Comparison of ENCODE assay signal across 14 cellular contexts in genomic region chr3:53941174-53941573, GRCh38. TPM values are rescaled to one million over a fixed set of nuclear protein-coding genes. Genes with fewer than 3 reads are reported as not detected.
A peak's percentile ranks its signal among the peaks of the same experiment; 100 is the strongest.
DNase-seq lines count a peak whose midpoint lies in the region; ATAC-seq and TF ChIP-seq lines count a peak whose summit lies in the region.
"Had no signal": no experiment of that assay in that cellular context is flagged by ENCODE, and none has a peak within 500 bp of the region (broad histone marks: within the 10 kb centered on the region; RNA-seq: fewer than 3 reads in every experiment).

No MANE protein-coding gene starts in this region.

- no peaks in the 10 kb centered on the region; the same call in 1 of the 2 replicates for H3K4me1 ChIP-seq in BE2C
- no peaks in the 10 kb centered on the region for H3K4me1 ChIP-seq in left lung
- H3K4me1 ChIP-seq in Caco-2, result no peaks in the 10 kb centered on the region
- H3K4me1 ChIP-seq: upper lobe of right lung had no signal

- ATAC-seq in left lung, result peak; percentile 33
- ATAC-seq: left colon; stimulated activated naive CD8-positive, alpha-beta T cell treated with anti-CD3 and anti-CD28 coated beads, Interleukin-15, Interleukin-2, amounts not matched to agents 100 U/mL and 50 U/mL, for 24 hours; upper lobe of right lung had no signal

- no peaks in the 10 kb centered on the region for H3K27me3 Mint-ChIP-seq in Caco-2 (ENCODE audit: insufficient read depth, unreplicated experiment)

- H3K4me3 ChIP-seq in BE2C (ENCODE audit: low read depth, low read length) (peak overlapping the region; percentile 6), MG63 (no peak overlapping the region), cardiac fibroblast (replicated peaks in 1 of 2; ENCODE audit: low read depth in 2 of 2, low read length in 2 of 2) (no peak overlapping the region), left lung (no peak overlapping the region), Caco-2 (ENCODE audit: low read depth, low read length) (no peak overlapping the region)
- H3K4me3 ChIP-seq: coronary artery, upper lobe of right lung had no signal

- no TSS peak for BruUV-seq in Caco-2 (replicated peaks; lab: Mats Ljungman, UMichigan)

- H3K9me3 ChIP-seq in BE2C (no peaks in the 10 kb centered on the region), MG63 (no peaks in the 10 kb centered on the region), left lung (peaks cover 0 to 6% of the 10 kb centered on the region in 2 donors), Caco-2 (peaks cover 9% of the 10 kb centered on the region)
- H3K9me3 ChIP-seq: upper lobe of right lung had no signal

- H3K9me3 Mint-ChIP-seq in Caco-2 (ENCODE audit: unreplicated experiment), result peaks cover 6% of the 10 kb centered on the region

- no peaks in the 10 kb centered on the region for H3K36me3 ChIP-seq in BE2C
- no peaks in the 10 kb centered on the region for H3K36me3 ChIP-seq in MG63
- no peaks in the 10 kb centered on the region for H3K36me3 ChIP-seq in left lung
- H3K36me3 ChIP-seq in Caco-2 (ENCODE audit: control insufficient read depth, insufficient read depth, low read length), result no peaks in the 10 kb centered on the region
- H3K36me3 ChIP-seq: upper lobe of right lung had no signal

- H3K4me1 Mint-ChIP-seq in Caco-2 (ENCODE audit: low read depth, unreplicated experiment), result no peaks in the 10 kb centered on the region
- H3K4me1 Mint-ChIP-seq: activated CD4-positive, alpha-beta memory T cell treated with anti-CD3 and anti-CD28 coated beads, Interleukin-2, amount 10 ng/mL, durations not matched to agents 7 days and 5 days had no signal

- no peak overlapping the region for H3K27ac ChIP-seq in left lung
- H3K27ac ChIP-seq: coronary artery, upper lobe of right lung had no signal

- CTCF ChIA-PET in Caco-2 (lab: Charles Lee), result interaction anchor here (0.6 kb wide), 1 partner anchor 1353 kb away, joined by 10 read pairs; no protein-coding TSS in a partner anchor

- H3K36me3 Mint-ChIP-seq in Caco-2 (ENCODE audit: insufficient read depth, unreplicated experiment), result no peaks in the 10 kb centered on the region

- intact Hi-C loops in left lung (cut with DNase I), result no loop called here
- intact Hi-C loops in Caco-2 (cut with micrococcal nuclease; ENCODE audit: unreplicated experiment), result no loop called here

- H3K4me3 Mint-ChIP-seq in Caco-2 (ENCODE audit: unreplicated experiment), result no peak overlapping the region
- H3K4me3 Mint-ChIP-seq: activated CD4-positive, alpha-beta memory T cell treated with anti-CD3 and anti-CD28 coated beads, Interleukin-2, amount 10 ng/mL, durations not matched to agents 7 days and 5 days had no signal

- TF ChIP-seq CTCF in BE2C (IDR thresholded peaks at IDR 0.05; ENCODE audit: low read depth, low read length), result no peak
- no peak for TF ChIP-seq CTCF in cardiac fibroblast (IDR thresholded peaks at IDR 0.05; ENCODE audit: low read depth, low read length)
- no peak for TF ChIP-seq CTCF in left lung (IDR thresholded peaks at IDR 0.05)
- TF ChIP-seq CTCF in Caco-2 (IDR thresholded peaks at IDR 0.05; ENCODE audit: insufficient read depth in 1 of 2, low read depth in 1 of 2, low read length in 1 of 2, severe bottlenecking in 1 of 2, unreplicated experiment in 1 of 2), result no peak

- DNase-seq in BE2C (no peak), MG63 (peak; percentile 26), cardiac fibroblast (ENCODE audit: low read depth in 2 of 2) (peak; percentile 69 to 81), left lung (no peak), UCSD-AML1 (lab: John Stamatoyannopoulos, UW; ENCODE audit: unreplicated experiment) (no peak), SIG-M5 treated with dmso at 0.1 percent for 504 hours (lab: John Stamatoyannopoulos, UW; ENCODE audit: unreplicated experiment) (no peak), Caco-2 (no peak), amygdala (lab: John Stamatoyannopoulos, UW) (no peak)
- DNase-seq: activated CD4-positive, alpha-beta memory T cell treated with anti-CD3 and anti-CD28 coated beads, Interleukin-2, amount 10 ng/mL, durations not matched to agents 7 days and 5 days; left colon; NCI-H187 treated with DMSO at 0.1 percent for 48 hours; stimulated activated naive CD8-positive, alpha-beta T cell treated with anti-CD3 and anti-CD28 coated beads, Interleukin-15, Interleukin-2, amounts not matched to agents 100 U/mL and 50 U/mL, for 24 hours; upper lobe of right lung had no signal

- H3K27me3 ChIP-seq in BE2C (no peaks in the 10 kb centered on the region), MG63 (no peaks in the 10 kb centered on the region), left lung (peaks cover 0 to 21% of the 10 kb centered on the region in 2 donors), Caco-2 (replicated peaks; ENCODE audit: control insufficient read depth, insufficient read depth, low read length) (no peaks in the 10 kb centered on the region)

- no peak overlapping the region for H3K27ac Mint-ChIP-seq in Caco-2 (ENCODE audit: unreplicated experiment)
- H3K27ac Mint-ChIP-seq: activated CD4-positive, alpha-beta memory T cell treated with anti-CD3 and anti-CD28 coated beads, Interleukin-2, amount 10 ng/mL, durations not matched to agents 7 days and 5 days had no signal

- POLR2A ChIA-PET in Caco-2 (lab: Charles Lee), result no interaction called here

RNA-seq across cellular contexts. Expression of gene SELENOK, which starts 49.5 kb away (rescaled TPM):
- polyA plus RNA-seq in BE2C (2012; ENCODE audit: insufficient read depth, insufficient read length, low read depth), result 69.8 TPM
- total RNA-seq in MG63 (2014; rRNA removed; shearing (Covaris generic); ENCODE audit: low replicate concordance), result 37.0 and 58.7 TPM in 2 replicates
- total RNA-seq in left lung (10 to 100 TPM; 34.7 to 45.8 TPM), Caco-2 (2022) (51.5 and 56.6 TPM in 2 replicates)

RNA-seq across cellular contexts. Expression of gene ACTR8, which starts 59.2 kb away (rescaled TPM):
- polyA plus RNA-seq in BE2C (2012; ENCODE audit: insufficient read depth, insufficient read length, low read depth), result 22.3 TPM
- total RNA-seq in MG63 (2014; rRNA removed; shearing (Covaris generic); ENCODE audit: low replicate concordance), result 13.3 and 13.5 TPM in 2 replicates
- total RNA-seq in left lung, result 10 to 100 TPM; 26.1 to 31.7 TPM
- 34.4 and 35.2 TPM in 2 replicates for total RNA-seq in Caco-2 (2022)

Comparison
In these comparisons a context has a peak if more than half of its experiments do, and no peak if none do; other contexts are left out.
1. DNase-seq: peak in MG63 (single experiment) and cardiac fibroblast (2 of 2); none in BE2C (single experiment), left lung (0 of 2), UCSD-AML1 (single experiment), SIG-M5 treated with dmso at 0.1 percent for 504 hours (single experiment), Caco-2 (0 of 2) and amygdala (0 of 56).